Comparison of ENCODE assay signal across 22 cellular contexts in genomic region chr6:169975701-169976100, GRCh38.
DNase-seq lines count a peak whose midpoint lies in the region; ATAC-seq and TF ChIP-seq lines count a peak whose summit lies in the region.
"Had no signal": no experiment of that assay in that cellular context is flagged by ENCODE, and none has a peak within 500 bp of the region (broad histone marks: within the 10 kb centered on the region; RNA-seq: fewer than 3 reads in every experiment).

No MANE protein-coding gene starts in this region.

- DNase-seq in activated naive CD8-positive, alpha-beta T cell treated with anti-CD3 and anti-CD28 coated beads, Interleukin-2, amount 10 ng/mL, durations not matched to agents 7 days and 5 days = peak; percentile 8
- no peak for DNase-seq in activated naive CD8-positive, alpha-beta T cell treated with anti-CD3 and anti-CD28 coated beads for 36 hours
- DNase-seq in RWPE1 (ENCODE audit: low spot score) (no peak), osteoblast (ENCODE audit: insufficient read length, low spot score, missing footprints) (peak; percentile 38), upper lobe of right lung (peak; percentile 31)
- DNase-seq in activated CD8-positive, alpha-beta T cell treated with anti-CD3 and anti-CD28 coated beads, Interleukin-2, amount 10 ng/mL, durations not matched to agents 7 days and 5 days = no peak
- DNase-seq: 8988T, ACHN, BE2C, DMS153, DND-41, Karpas-422, NCI-H1092, NCI-H1417 treated with DMSO at 0.1 percent for 48 hours, NCI-H1694 treated with DMSO at 0.1 percent for 48 hours, NCI-H2081, NCI-H2171, NCI-H226, NCI-H510A, NCI-H69 had no signal

- no peak overlapping the region for H2AFZ ChIP-seq in osteoblast (ENCODE audit: low read length)

- no peak overlapping the region for H3K27ac Mint-ChIP-seq in activated naive CD8-positive, alpha-beta T cell treated with anti-CD3 and anti-CD28 coated beads, Interleukin-2, amount 10 ng/mL, durations not matched to agents 7 days and 5 days
- no peak overlapping the region for H3K27ac Mint-ChIP-seq in activated naive CD8-positive, alpha-beta T cell treated with anti-CD3 and anti-CD28 coated beads for 36 hours
- H3K27ac Mint-ChIP-seq in activated CD8-positive, alpha-beta T cell treated with anti-CD3 and anti-CD28 coated beads, Interleukin-2, amount 10 ng/mL, durations not matched to agents 7 days and 5 days = no peak overlapping the region

- H3K27ac ChIP-seq in RWPE1 = peak overlapping the region; percentile 96
- no peak overlapping the region for H3K27ac ChIP-seq in osteoblast (ENCODE audit: low read depth, low read length)
- H3K27ac ChIP-seq in upper lobe of right lung = no peak overlapping the region

- H3K4me3 Mint-ChIP-seq in activated naive CD8-positive, alpha-beta T cell treated with anti-CD3 and anti-CD28 coated beads, Interleukin-2, amount 10 ng/mL, durations not matched to agents 7 days and 5 days = no peak overlapping the region
- H3K4me3 Mint-ChIP-seq in activated naive CD8-positive, alpha-beta T cell treated with anti-CD3 and anti-CD28 coated beads for 36 hours = no peak overlapping the region
- H3K4me3 Mint-ChIP-seq in activated CD8-positive, alpha-beta T cell treated with anti-CD3 and anti-CD28 coated beads, Interleukin-2, amount 10 ng/mL, durations not matched to agents 7 days and 5 days = no peak overlapping the region

- no peaks in the 10 kb centered on the region for H3K9me3 Mint-ChIP-seq in activated naive CD8-positive, alpha-beta T cell treated with anti-CD3 and anti-CD28 coated beads, Interleukin-2, amount 10 ng/mL, durations not matched to agents 7 days and 5 days
- H3K9me3 Mint-ChIP-seq in activated naive CD8-positive, alpha-beta T cell treated with anti-CD3 and anti-CD28 coated beads for 36 hours = no peaks in the 10 kb centered on the region
- no peaks in the 10 kb centered on the region for H3K9me3 Mint-ChIP-seq in activated CD8-positive, alpha-beta T cell treated with anti-CD3 and anti-CD28 coated beads, Interleukin-2, amount 10 ng/mL, durations not matched to agents 7 days and 5 days (ENCODE audit: insufficient read depth)

- H3K79me2 ChIP-seq in osteoblast (ENCODE audit: insufficient read depth, low read length) = no peaks in the 10 kb centered on the region

- no peak for ATAC-seq in activated naive CD8-positive, alpha-beta T cell treated with anti-CD3 and anti-CD28 coated beads, Interleukin-2, amount 10 ng/mL, durations not matched to agents 7 days and 5 days (ENCODE audit: low read depth)
- ATAC-seq in upper lobe of right lung = no peak
- ATAC-seq in activated CD8-positive, alpha-beta T cell treated with anti-CD3 and anti-CD28 coated beads, Interleukin-2, amount 10 ng/mL, durations not matched to agents 7 days and 5 days = no peak
- ATAC-seq in GM21737 (IDR thresholded peaks at IDR 0.05; ENCODE audit: unreplicated experiment) = no peak
- ATAC-seq: Panc1 had no signal

- H3K27me3 ChIP-seq in osteoblast (ENCODE audit: insufficient read depth, low read length) (no peaks in the 10 kb centered on the region), upper lobe of right lung (peaks cover 6% of the 10 kb centered on the region)
- H3K27me3 ChIP-seq: BE2C had no signal

- CTCF ChIA-PET in RWPE1 (lab: Yijun Ruan, JAX) = no interaction called here
- CTCF ChIA-PET in activated CD8-positive, alpha-beta T cell treated with anti-CD3 and anti-CD28 coated beads, Interleukin-2, amount 10 ng/mL, durations not matched to agents 7 days and 5 days (lab: Charles Lee) = no interaction called here

- H3K4me3 ChIP-seq in osteoblast (ENCODE audit: insufficient read depth, low read length) (no peak overlapping the region), upper lobe of right lung (no peak overlapping the region)

- POLR2A ChIA-PET in activated naive CD8-positive, alpha-beta T cell treated with anti-CD3 and anti-CD28 coated beads, Interleukin-2, amount 10 ng/mL, durations not matched to agents 7 days and 5 days (lab: Charles Lee) = no interaction called here
- POLR2A ChIA-PET in RWPE1 (lab: Yijun Ruan, JAX; ENCODE audit: low non-redundant PET) = no interaction called here
- POLR2A ChIA-PET in activated CD8-positive, alpha-beta T cell treated with anti-CD3 and anti-CD28 coated beads, Interleukin-2, amount 10 ng/mL, durations not matched to agents 7 days and 5 days (lab: Charles Lee) = no interaction called here

- intact Hi-C loops in upper lobe of right lung (cut with DNase I) = no loop called here

- peaks cover 9% of the 10 kb centered on the region for H3K27me3 Mint-ChIP-seq in activated naive CD8-positive, alpha-beta T cell treated with anti-CD3 and anti-CD28 coated beads, Interleukin-2, amount 10 ng/mL, durations not matched to agents 7 days and 5 days
- peaks cover 3% of the 10 kb centered on the region for H3K27me3 Mint-ChIP-seq in activated naive CD8-positive, alpha-beta T cell treated with anti-CD3 and anti-CD28 coated beads for 36 hours
- H3K27me3 Mint-ChIP-seq in activated CD8-positive, alpha-beta T cell treated with anti-CD3 and anti-CD28 coated beads, Interleukin-2, amount 10 ng/mL, durations not matched to agents 7 days and 5 days (ENCODE audit: low read depth) = peaks cover 1% of the 10 kb centered on the region

- H3K4me1 ChIP-seq in osteoblast (ENCODE audit: insufficient read depth, low read length) = no peaks in the 10 kb centered on the region
- H3K4me1 ChIP-seq in upper lobe of right lung = peaks cover 6% of the 10 kb centered on the region
- H3K4me1 ChIP-seq: BE2C had no signal

- no peak for TF ChIP-seq CTCF in RWPE1 (conservative IDR thresholded peaks at IDR 0.05; ENCODE audit: low read depth)
- no peak for TF ChIP-seq CTCF in osteoblast (IDR thresholded peaks at IDR 0.05; ENCODE audit: extremely low read depth, low read depth, low read length)
- no peak for TF ChIP-seq CTCF in upper lobe of right lung (IDR thresholded peaks at IDR 0.05)

- H4K20me1 ChIP-seq in osteoblast (ENCODE audit: insufficient read depth, low read length) = no peaks in the 10 kb centered on the region

- H3K36me3 Mint-ChIP-seq in activated naive CD8-positive, alpha-beta T cell treated with anti-CD3 and anti-CD28 coated beads, Interleukin-2, amount 10 ng/mL, durations not matched to agents 7 days and 5 days = no peaks in the 10 kb centered on the region
- no peaks in the 10 kb centered on the region for H3K36me3 Mint-ChIP-seq in activated naive CD8-positive, alpha-beta T cell treated with anti-CD3 and anti-CD28 coated beads for 36 hours
- no peaks in the 10 kb centered on the region for H3K36me3 Mint-ChIP-seq in activated CD8-positive, alpha-beta T cell treated with anti-CD3 and anti-CD28 coated beads, Interleukin-2, amount 10 ng/mL, durations not matched to agents 7 days and 5 days (ENCODE audit: low read depth)

- H3K9me3 ChIP-seq in osteoblast (ENCODE audit: low read depth, low read length) (no peaks in the 10 kb centered on the region), upper lobe of right lung (no peaks in the 10 kb centered on the region)
- H3K9me3 ChIP-seq: BE2C had no signal

- H3K36me3 ChIP-seq in osteoblast (ENCODE audit: insufficient read depth, low read length) = no peaks in the 10 kb centered on the region
- no peaks in the 10 kb centered on the region for H3K36me3 ChIP-seq in upper lobe of right lung
- H3K36me3 ChIP-seq: BE2C had no signal

- H3K4me1 Mint-ChIP-seq in activated naive CD8-positive, alpha-beta T cell treated with anti-CD3 and anti-CD28 coated beads, Interleukin-2, amount 10 ng/mL, durations not matched to agents 7 days and 5 days = peaks cover 2% of the 10 kb centered on the region
- peaks cover 1% of the 10 kb centered on the region for H3K4me1 Mint-ChIP-seq in activated naive CD8-positive, alpha-beta T cell treated with anti-CD3 and anti-CD28 coated beads for 36 hours
- H3K4me1 Mint-ChIP-seq in activated CD8-positive, alpha-beta T cell treated with anti-CD3 and anti-CD28 coated beads, Interleukin-2, amount 10 ng/mL, durations not matched to agents 7 days and 5 days (ENCODE audit: low read depth) = no peaks in the 10 kb centered on the region

- H3K4me2 ChIP-seq in osteoblast (ENCODE audit: insufficient read depth, low read length) = no peak overlapping the region

Comparison
In these comparisons a context has a peak if more than half of its experiments do, and no peak if none do; other contexts are left out.
1. DNase-seq: peak in activated naive CD8-positive, alpha-beta T cell treated with anti-CD3 and anti-CD28 coated beads, Interleukin-2, amount 10 ng/mL, durations not matched to agents 7 days and 5 days (single experiment), osteoblast (single experiment) and upper lobe of right lung (single experiment); none in activated naive CD8-positive, alpha-beta T cell treated with anti-CD3 and anti-CD28 coated beads for 36 hours (single experiment), RWPE1 (single experiment) and activated CD8-positive, alpha-beta T cell treated with anti-CD3 and anti-CD28 coated beads, Interleukin-2, amount 10 ng/mL, durations not matched to agents 7 days and 5 days (single experiment).